Comparison of ENCODE assay signal across 13 cellular contexts in genomic region chr9:935348-935965, GRCh38. TPM values are rescaled to one million over a fixed set of nuclear protein-coding genes. Genes with fewer than 3 reads are reported as not detected.
DNase-seq lines count a peak whose midpoint lies in the region; ATAC-seq and TF ChIP-seq lines count a peak whose summit lies in the region.
"Had no signal": no experiment of that assay in that cellular context is flagged by ENCODE, and none has a peak within 500 bp of the region (broad histone marks: within the 10 kb centered on the region; RNA-seq: fewer than 3 reads in every experiment).

No MANE protein-coding gene starts in this region.

- no peak overlapping the region for H3K4me3 Mint-ChIP-seq in WTC11
- H3K4me3 Mint-ChIP-seq: IgD-negative memory B cell, nephron had no signal

- H3K4me1 Mint-ChIP-seq in WTC11: no peaks in the 10 kb centered on the region
- H3K4me1 Mint-ChIP-seq: IgD-negative memory B cell, nephron had no signal

- peaks cover 21% of the 10 kb centered on the region for H3K36me3 Mint-ChIP-seq in WTC11
- H3K36me3 Mint-ChIP-seq: IgD-negative memory B cell had no signal

- POLR2A ChIA-PET in WTC11 (lab: Charles Lee): no interaction called here

- H3K27me3 ChIP-seq in subcutaneous abdominal adipose tissue (ENCODE audit: control insufficient read depth in 5 of 5, insufficient read depth in 4 of 5, low read length in 5 of 5): peaks cover 0 to 3% (median 0%) of the 10 kb centered on the region in 5 donors
- H3K27me3 ChIP-seq: testis had no signal

- H3K9me3 ChIP-seq in subcutaneous abdominal adipose tissue (ENCODE audit: control insufficient read depth in 5 of 5, low read length in 5 of 5): peaks cover 0 to 2% (median 0%) of the 10 kb centered on the region in 5 donors
- H3K9me3 ChIP-seq: testis had no signal

- peaks cover 7% of the 10 kb centered on the region; the same call in 1 of the 2 replicates for H3K27me3 Mint-ChIP-seq in WTC11 (ENCODE audit: low read depth)

- peaks cover 0 to 11% (median 3%) of the 10 kb centered on the region in 5 donors for H3K4me1 ChIP-seq in subcutaneous abdominal adipose tissue (ENCODE audit: control insufficient read depth in 5 of 5, insufficient read depth in 5 of 5, low read length in 5 of 5)
- H3K4me1 ChIP-seq: testis had no signal

- H3K9me3 Mint-ChIP-seq in WTC11: peaks cover 37% of the 10 kb centered on the region

- peak; percentile 4 for DNase-seq in NCI-H2171 treated with DMSO at 0.1 percent for 48 hours (lab: John Stamatoyannopoulos, UW)
- no peak for DNase-seq in NCI-H2171 (lab: John Stamatoyannopoulos, UW)
- DNase-seq in NCI-H226: peak; percentile 24
- DNase-seq in fibroblast of gingiva (ENCODE audit: low read depth): peak; percentile 10
- no peak for DNase-seq in WTC11 (ENCODE audit: low spot score)
- DNase-seq in KG1 (lab: John Stamatoyannopoulos, UW): no peak
- DNase-seq: OCI-M1; stimulated activated CD4-positive, alpha-beta T cell treated with anti-CD3 and anti-CD28 coated beads, Interleukin-2, amount 100 ng/mL, for 48 hours; testis had no signal

- TF ChIP-seq CTCF in WTC11 (IDR thresholded peaks at IDR 0.05): no peak

- CTCF ChIA-PET in WTC11 (lab: Charles Lee): interaction anchor here (1.1 kb wide), 1 partner anchor 15 kb away, joined by 3 read pairs; no protein-coding TSS in a partner anchor

- peak overlapping the region; percentile 26 to 68 (median 43) for H3K4me3 ChIP-seq in subcutaneous abdominal adipose tissue (ENCODE audit: low read depth in 1 of 5, low read length in 5 of 5)
- H3K4me3 ChIP-seq: testis had no signal

- H3K9ac ChIP-seq in subcutaneous abdominal adipose tissue (ENCODE audit: low read length in 5 of 5): peak overlapping the region in 3 of 5 donors; percentile 10 to 62 (median 53)

- H3K27ac Mint-ChIP-seq in WTC11: no peak overlapping the region
- H3K27ac Mint-ChIP-seq: IgD-negative memory B cell, nephron had no signal

- H3K36me3 ChIP-seq in subcutaneous abdominal adipose tissue (ENCODE audit: control insufficient read depth in 5 of 5, insufficient read depth in 5 of 5, low read length in 5 of 5): no peaks in the 10 kb centered on the region

- H3K27ac ChIP-seq in subcutaneous abdominal adipose tissue (ENCODE audit: low read depth, low read length): no peak overlapping the region
- H3K27ac ChIP-seq: testis had no signal

- ATAC-seq in GM21528 (IDR thresholded peaks at IDR 0.05; ENCODE audit: low FRiP score, unreplicated experiment): no peak
- no peak for ATAC-seq in WTC11

TF ChIP-seq in WTC11, 78 proteins besides CTCF, POLR2A, EP300 and RAD21:
- TF ChIP-seq ZBTB21 (CRISPR knock-in tag; IDR thresholded peaks at IDR 0.05; ENCODE audit: borderline replicate concordance) (no peak), ZSCAN18 (CRISPR knock-in tag; IDR thresholded peaks at IDR 0.05) (no peak), CREB1 (CRISPR knock-in tag; IDR thresholded peaks at IDR 0.05) (no peak)

RNA-seq across cellular contexts. Expression of gene DMRT3, which starts 41.0 kb away (rescaled TPM):
- not detected in 3 replicates for total RNA-seq in WTC11 (2021)

Comparison
In these comparisons a context has a peak if more than half of its experiments do, and no peak if none do; other contexts are left out.
1. DNase-seq: peak in NCI-H2171 treated with DMSO at 0.1 percent for 48 hours (single experiment), NCI-H226 (single experiment) and fibroblast of gingiva (single experiment); none in NCI-H2171 (single experiment), WTC11 (single experiment) and KG1 (single experiment).